10 cellular contexts compared by ENCODE assay signal in genomic region chr6:33590531-33591198, GRCh38. TPM values are rescaled to one million over a fixed set of nuclear protein-coding genes. Genes with fewer than 3 reads are reported as not detected.
DNase-seq lines count a peak whose midpoint lies in the region; ATAC-seq, FAIRE-seq and TF ChIP-seq lines count a peak whose summit lies in the region.
"Had no signal": no experiment of that assay in that cellular context is flagged by ENCODE, and none has a peak within 500 bp of the region (broad histone marks: within the 10 kb centered on the region; RNA-seq: fewer than 3 reads in every experiment).

No MANE protein-coding gene starts in this region.

- H2BK120ac ChIP-seq in H9 (ENCODE audit: low read depth, low read length, poor library complexity, severe bottlenecking): no peak overlapping the region

- no peaks in the 10 kb centered on the region; a peak in 1 of 7 replicates for H3K36me3 Mint-ChIP-seq in H9 (ENCODE audit: insufficient read depth in 1 of 3, low read depth in 3 of 3)
- no peaks in the 10 kb centered on the region for H3K36me3 Mint-ChIP-seq in stimulated activated memory B cell treated with anti-CD40 and anti-IgM and Interleukin-4, amounts not matched to agents 10 μg/mL and 1 μg/mL and 100 μg/mL, for 72 hours

- H3K36me3 ChIP-seq in adrenal gland (replicated peaks in 1 of 2) (no peaks in the 10 kb centered on the region), keratinocyte (ENCODE audit: control insufficient read depth in 2 of 2, extremely low read depth in 1 of 2, insufficient read depth in 2 of 2, low read length in 2 of 2) (no peaks in the 10 kb centered on the region)

- H4K20me1 ChIP-seq in H9 (ENCODE audit: control insufficient read depth, insufficient read depth, insufficient read length) (no peaks in the 10 kb centered on the region), keratinocyte (ENCODE audit: control insufficient read depth, extremely low read depth, insufficient read depth, low read length) (no peaks in the 10 kb centered on the region)

- DNase-seq in H9: peak; percentile 67
- peak in 2 of 7 donors; percentile 33 to 37 for DNase-seq in adrenal gland
- DNase-seq in keratinocyte (ENCODE audit: low read depth, low spot score): no peak
- DNase-seq in ecto neural progenitor cell (ENCODE audit: low spot score): no peak
- no peak for DNase-seq in stimulated activated naive CD4-positive, alpha-beta T cell treated with Interleukin-2 at 50 U/mL for 16 hours (lab: John Stamatoyannopoulos, UW)
- DNase-seq: activated CD4-positive, alpha-beta T cell treated with anti-CD3 and anti-CD28 coated beads for 4 hours; NCI-H1417 treated with DMSO at 0.1 percent for 48 hours had no signal

- dilution Hi-C loops in keratinocyte (cut with MboI; ENCODE audit: extremely low pct_ligation_motif_present, low sequenced_read_pairs): no loop called here

- no peak overlapping the region for H3K9ac ChIP-seq in H9 (ENCODE audit: extremely low read depth, insufficient read length, low read length)
- H3K9ac ChIP-seq in keratinocyte (ENCODE audit: control insufficient read depth, extremely low read depth, insufficient read depth, low read length): peak overlapping the region; percentile 82

- no peak overlapping the region for H3T11ph ChIP-seq in H9 (ENCODE audit: low read length)

- H3K4me3 ChIP-seq in adrenal gland (no peak overlapping the region), keratinocyte (ENCODE audit: control insufficient read depth in 2 of 3, extremely low read depth in 1 of 3, insufficient read depth in 2 of 3, low read depth in 1 of 3, low read length in 3 of 3) (peak overlapping the region in 1 of 3 experiments; percentile 34)

- no peak overlapping the region for H2BK12ac ChIP-seq in H9 (ENCODE audit: insufficient read length, low read depth, low read length)

- H3K27ac ChIP-seq in H9 (ENCODE audit: insufficient read length, low read depth, low read length) (no peak overlapping the region), adrenal gland (peak overlapping the region; percentile 6 to 93 (median 80)), keratinocyte (ENCODE audit: control insufficient read depth, insufficient read depth, low read length) (peak overlapping the region; percentile 96)

- intact Hi-C loops in adrenal gland (cut with DNase I): loop anchor here in 1 of 2 donors (5.0 kb wide), 1 partner anchor 42 kb away; no protein-coding TSS in a partner anchor

- H3K18ac ChIP-seq in H9 (ENCODE audit: insufficient read length, low read depth, low read length): peak overlapping the region; percentile 44

- H3K56ac ChIP-seq in H9 (ENCODE audit: insufficient read length, low read depth, low read length): no peak overlapping the region

- H2BK20ac ChIP-seq in H9 (ENCODE audit: low read depth, low read length, poor library complexity, severe bottlenecking): no peak overlapping the region

- FAIRE-seq in keratinocyte (lab: Jason Lieb, UNC): peak; percentile 20

- no peaks in the 10 kb centered on the region for H3K9me3 ChIP-seq in H9 (ENCODE audit: control insufficient read depth, low read depth, low read length)
- no peaks in the 10 kb centered on the region for H3K9me3 ChIP-seq in adrenal gland (replicated peaks in 1 of 3)
- H3K9me3 ChIP-seq in keratinocyte (ENCODE audit: control insufficient read depth, low read depth, low read length): no peaks in the 10 kb centered on the region

- H3K23ac ChIP-seq in H9 (ENCODE audit: insufficient read length, low read depth, low read length): no peak overlapping the region

- no peak overlapping the region for H3K4me3 Mint-ChIP-seq in H9
- H3K4me3 Mint-ChIP-seq in stimulated activated memory B cell treated with anti-CD40 and anti-IgM and Interleukin-4, amounts not matched to agents 10 μg/mL and 1 μg/mL and 100 μg/mL, for 72 hours: no peak overlapping the region

- no peaks in the 10 kb centered on the region for H3K9me1 ChIP-seq in keratinocyte (ENCODE audit: control insufficient read depth, extremely low read depth, insufficient read depth, low read length)

- no peak overlapping the region for H2BK5ac ChIP-seq in H9 (ENCODE audit: insufficient read length, low read length)

- H3K4ac ChIP-seq in H9 (ENCODE audit: low read depth, low read length): no peak overlapping the region

- no peaks in the 10 kb centered on the region for H3K4me1 ChIP-seq in H9 (ENCODE audit: insufficient read depth, low read length)
- peaks cover 15 to 34% of the 10 kb centered on the region in 2 donors for H3K4me1 ChIP-seq in adrenal gland (replicated peaks in 1 of 2)
- H3K4me1 ChIP-seq in keratinocyte (ENCODE audit: control insufficient read depth, extremely low read depth, insufficient read depth, low read length): peaks cover 40% of the 10 kb centered on the region

- TF ChIP-seq CTCF in H9 (conservative IDR thresholded peaks at IDR 0.05) (no peak), adrenal gland (IDR thresholded peaks at IDR 0.05) (no peak), keratinocyte (optimal IDR thresholded peaks at IDR 0.05 in 1 of 3, IDR thresholded peaks at IDR 0.05 in 1 of 3, conservative IDR thresholded peaks at IDR 0.05 in 1 of 3; ENCODE audit: extremely low read depth in 1 of 3, insufficient read depth in 2 of 3, low read length in 3 of 3) (no peak)

- no CpG with 5 or more reads among the region's 15 CpGs for WGBS in H9 (ENCODE audit: extremely low coverage, insufficient read length, low lambda C conversion rate)
- WGBS in adrenal gland, 4 donors: 37 to 63% (median 56%) methylated on average over 5 to 15 of the region's 15 CpGs

- peaks cover 7% of the 10 kb centered on the region for H3K23me2 ChIP-seq in H9 (ENCODE audit: insufficient read length, low read depth, low read length, poor library complexity, severe bottlenecking)

- H3K9me3 Mint-ChIP-seq in H9: peaks cover 0 to 6% of the 10 kb centered on the region in 2 experiments; a peak in 2 of 5 replicates
- peaks cover 3% of the 10 kb centered on the region for H3K9me3 Mint-ChIP-seq in stimulated activated memory B cell treated with anti-CD40 and anti-IgM and Interleukin-4, amounts not matched to agents 10 μg/mL and 1 μg/mL and 100 μg/mL, for 72 hours

- H3K4me2 ChIP-seq in H9 (ENCODE audit: insufficient read depth, insufficient read length, low read length): no peak overlapping the region
- peak overlapping the region; percentile 80 for H3K4me2 ChIP-seq in keratinocyte (ENCODE audit: control insufficient read depth, extremely low read depth, insufficient read depth, low read depth, low read length)

- H2AFZ ChIP-seq in H9 (ENCODE audit: low read length): no peak overlapping the region
- H2AFZ ChIP-seq in keratinocyte (ENCODE audit: control insufficient read depth, low read length): peak overlapping the region; percentile 39

- no peak overlapping the region for H2AK5ac ChIP-seq in H9 (ENCODE audit: insufficient read length, low read length)

- no peak for TF ChIP-seq POLR2A in adrenal gland (IDR thresholded peaks at IDR 0.05)

- no peak overlapping the region for H4K8ac ChIP-seq in H9 (replicated peaks; ENCODE audit: insufficient read length, low read depth, low read length)

- H3K79me2 ChIP-seq in H9 (ENCODE audit: insufficient read depth, low read length): no peaks in the 10 kb centered on the region
- H3K79me2 ChIP-seq in keratinocyte (ENCODE audit: control insufficient read depth, insufficient read depth, low read length): no peaks in the 10 kb centered on the region

- no peak overlapping the region for H4K5ac ChIP-seq in H9 (ENCODE audit: insufficient read length, low read depth, low read length)

- peaks cover 17% of the 10 kb centered on the region for H3K27me3 Mint-ChIP-seq in H9 (ENCODE audit: low read depth)
- no peaks in the 10 kb centered on the region for H3K27me3 Mint-ChIP-seq in stimulated activated memory B cell treated with anti-CD40 and anti-IgM and Interleukin-4, amounts not matched to agents 10 μg/mL and 1 μg/mL and 100 μg/mL, for 72 hours

- H3K4me1 Mint-ChIP-seq in H9: peaks cover 34 to 45% of the 10 kb centered on the region in 2 experiments
- H3K4me1 Mint-ChIP-seq in stimulated activated memory B cell treated with anti-CD40 and anti-IgM and Interleukin-4, amounts not matched to agents 10 μg/mL and 1 μg/mL and 100 μg/mL, for 72 hours: peaks cover 65% of the 10 kb centered on the region

- no peak overlapping the region for H4K91ac ChIP-seq in H9 (ENCODE audit: insufficient read length, low read depth, low read length)

- peak overlapping the region in 2 of 3 experiments; percentile 38 to 92; a peak in 3 of 7 replicates for H3K27ac Mint-ChIP-seq in H9
- peak overlapping the region; percentile 75 for H3K27ac Mint-ChIP-seq in stimulated activated memory B cell treated with anti-CD40 and anti-IgM and Interleukin-4, amounts not matched to agents 10 μg/mL and 1 μg/mL and 100 μg/mL, for 72 hours

- ATAC-seq in stimulated activated memory B cell treated with anti-CD40 and anti-IgM and Interleukin-4, amounts not matched to agents 10 μg/mL and 1 μg/mL and 100 μg/mL, for 72 hours: no peak
- ATAC-seq in GM18870 (IDR thresholded peaks at IDR 0.05; ENCODE audit: unreplicated experiment): no peak
- ATAC-seq in GM19397 (IDR thresholded peaks at IDR 0.05; ENCODE audit: unreplicated experiment): no peak

- H3K79me1 ChIP-seq in H9 (ENCODE audit: insufficient read depth, low read depth, low read length, poor library complexity, severe bottlenecking): no peaks in the 10 kb centered on the region

- peak overlapping the region; percentile 49 for H3K14ac ChIP-seq in H9 (ENCODE audit: insufficient read depth, low read length)

- H3K27me3 ChIP-seq in H9 (ENCODE audit: insufficient read depth, low read length) (no peaks in the 10 kb centered on the region), adrenal gland (no peaks in the 10 kb centered on the region), keratinocyte (ENCODE audit: control insufficient read depth, extremely low read depth, insufficient read depth, low read length) (no peaks in the 10 kb centered on the region)

- H2BK15ac ChIP-seq in H9 (ENCODE audit: low read depth, low read length): no peak overlapping the region

RNA-seq across cellular contexts. Expression of gene BAK1, which starts 10.6 kb away (rescaled TPM):
- 40.0 and 41.4 TPM in 2 replicates for total RNA-seq in H9 (2021)
- 10 to 100 TPM in 7 of 8 donors, 1 to 10 TPM in 1; 9.7 to 51.9 (median 27.6) TPM for total RNA-seq in adrenal gland
- polyA plus RNA-seq in adrenal gland: 10 to 100 TPM; 17.3 to 33.5 (median 17.6) TPM
- polyA plus RNA-seq in keratinocyte: 61.1 to 93.0 TPM (median 71.1 TPM) in 3 replicates
- 5.8 TPM for polyA plus RNA-seq in keratinocyte (2011; ENCODE audit: low read depth)
- 62.2 and 89.3 TPM in 2 replicates for polyA plus RNA-seq in keratinocyte (2011; cell fraction: cytosol; rRNA removed)
- 43.7 and 54.2 TPM in 2 replicates for polyA plus RNA-seq in keratinocyte (2011; cell fraction: nucleus; rRNA removed)
- 37.3 and 78.3 TPM in 2 replicates for polyA plus RNA-seq in keratinocyte (2012; ENCODE audit: low replicate concordance)
- 77.2 to 120 TPM (median 120 TPM) in 3 replicates for polyA minus RNA-seq in keratinocyte
- polyA minus RNA-seq in keratinocyte (2011; cell fraction: cytosol; rRNA and poly(A)+ RNA removed): 138 TPM
- polyA minus RNA-seq in keratinocyte (2011; cell fraction: nucleus; rRNA and poly(A)+ RNA removed): 39.0 and 43.5 TPM in 2 replicates

RNA-seq across cellular contexts. Expression of gene ITPR3, which starts 30.5 kb away (rescaled TPM):
- total RNA-seq in H9 (2021): 39.1 and 40.3 TPM in 2 replicates
- 10 to 100 TPM in 7 of 8 donors, 1 to 10 TPM in 1; 8.6 to 38.1 (median 29.2) TPM for total RNA-seq in adrenal gland
- 10 to 100 TPM in 2 of 3 donors, 1 to 10 TPM in 1; 3.0 to 21.6 (median 14.2) TPM for polyA plus RNA-seq in adrenal gland
- 43.3 to 78.0 TPM (median 45.0 TPM) in 3 replicates for polyA plus RNA-seq in keratinocyte
- 43.1 TPM for polyA plus RNA-seq in keratinocyte (2011; ENCODE audit: low read depth)
- 39.3 and 57.7 TPM in 2 replicates for polyA plus RNA-seq in keratinocyte (2011; cell fraction: cytosol; rRNA removed)
- polyA plus RNA-seq in keratinocyte (2011; cell fraction: nucleus; rRNA removed): 283 and 333 TPM in 2 replicates
- 49.7 and 77.8 TPM in 2 replicates for polyA plus RNA-seq in keratinocyte (2012; ENCODE audit: low replicate concordance)
- 101 to 338 TPM (median 132 TPM) in 3 replicates for polyA minus RNA-seq in keratinocyte
- 94.4 TPM for polyA minus RNA-seq in keratinocyte (2011; cell fraction: cytosol; rRNA and poly(A)+ RNA removed)
- polyA minus RNA-seq in keratinocyte (2011; cell fraction: nucleus; rRNA and poly(A)+ RNA removed): 224 and 276 TPM in 2 replicates
